ENCODE assay signal across 26 cellular contexts in the genomic region with DNA sequence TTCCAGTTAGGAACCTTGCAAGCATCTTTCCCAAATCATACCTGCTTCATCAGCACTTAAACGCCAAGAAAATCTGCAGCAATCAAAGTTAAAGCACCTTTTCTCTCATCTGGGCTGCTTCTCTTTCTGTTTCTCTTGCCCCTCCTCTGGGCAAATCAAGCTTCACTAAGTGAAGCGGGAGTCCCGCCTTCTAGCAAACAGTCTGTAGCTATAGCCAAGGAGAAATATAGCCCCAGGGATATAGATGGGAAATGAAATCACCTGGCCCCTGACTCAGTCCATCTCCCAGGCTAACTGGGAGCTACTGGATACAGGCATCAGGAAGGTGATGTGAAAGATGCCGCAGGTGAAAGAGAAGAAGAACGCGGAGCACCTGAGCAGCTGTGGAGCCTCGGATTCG.
DNase-seq lines count a peak whose midpoint lies in the region; TF ChIP-seq lines count a peak whose summit lies in the region.
"Had no signal": no experiment of that assay in that cellular context is flagged by ENCODE, and none has a peak within 500 bp of the region (broad histone marks: within the 10 kb centered on the region; RNA-seq: fewer than 3 reads in every experiment).

No MANE protein-coding gene starts in this region.

- H4K12ac ChIP-seq in trophoblast cell (ENCODE audit: low read depth, low read length) = no peak overlapping the region

- H3K4me1 ChIP-seq in trophoblast cell (ENCODE audit: control insufficient read depth in 1 of 2, insufficient read depth in 2 of 2, low read length in 2 of 2) = no peaks in the 10 kb centered on the region
- H3K4me1 ChIP-seq: spleen had no signal

- no peak overlapping the region for H3K4me3 ChIP-seq in trophoblast cell (ENCODE audit: low read depth, low read length)
- H3K4me3 ChIP-seq: GM12878, spleen, thoracic aorta had no signal

- no peak overlapping the region for H4K91ac ChIP-seq in trophoblast cell (ENCODE audit: low read depth, low read length)

- DNase-seq in NCI-H1436 (lab: John Stamatoyannopoulos, UW) (peak; percentile 39), NCI-H1436 treated with DMSO at 0.1 percent for 48 hours (lab: John Stamatoyannopoulos, UW) (no peak), NCI-H1417 treated with DMSO at 0.1 percent for 48 hours (lab: John Stamatoyannopoulos, UW) (peak; percentile 51), RWPE1 (ENCODE audit: low spot score) (peak; percentile 20), trophoblast cell (peak; percentile 1 to 23), OCI-M2 (lab: John Stamatoyannopoulos, UW; ENCODE audit: unreplicated experiment) (no peak)
- DNase-seq in activated CD4-positive, CD25-positive, alpha-beta regulatory T cell (lab: John Stamatoyannopoulos, UW) = no peak
- no peak for DNase-seq in effector CD8-positive, alpha-beta T cell (lab: John Stamatoyannopoulos, UW)
- DNase-seq: activated CD4-positive, alpha-beta memory T cell treated with anti-CD3 and anti-CD28 coated beads for 36 hours; activated effector memory CD4-positive, alpha-beta T cell treated with anti-CD3 and anti-CD28 coated beads, Interleukin-2, amount 50 U/mL, for 16 hours; activated naive CD8-positive, alpha-beta T cell treated with anti-CD3 and anti-CD28 coated beads, Interleukin-2, amount 50 U/mL, for 24 hours; brain microvascular endothelial cell; CD8-positive, alpha-beta T cell; DMS79 treated with DMSO at 0.1 percent for 48 hours; HFFc6; Karpas-422; NCI-H1048; NCI-H446; occipital lobe; spleen; stimulated activated CD4-positive, alpha-beta T cell treated with anti-CD3 and anti-CD28 coated beads, Interleukin-4, amount 100 ng/mL, for 1 hour; stimulated activated naive CD4-positive, alpha-beta T cell; T-helper 9 cell had no signal

- peaks cover 2% of the 10 kb centered on the region for H3K9me3 ChIP-seq in trophoblast cell (ENCODE audit: insufficient read depth, low read depth, low read length)
- H3K9me3 ChIP-seq: thoracic aorta had no signal

- H3K4ac ChIP-seq in trophoblast cell (ENCODE audit: low read depth, low read length) = no peak overlapping the region

- no peaks in the 10 kb centered on the region for H3K36me3 ChIP-seq in trophoblast cell (ENCODE audit: control insufficient read depth in 1 of 2, insufficient read depth in 2 of 2, low read length in 2 of 2)
- H3K36me3 ChIP-seq: brain microvascular endothelial cell, spleen, thoracic aorta had no signal

- WGBS in trophoblast cell (ENCODE audit: extremely low coverage, insufficient coverage, insufficient read length) = no CpG with 5 or more reads among the region's 8 CpGs

- H3K4me2 ChIP-seq in trophoblast cell (ENCODE audit: low read length) = no peak overlapping the region

- no peak overlapping the region for H2BK12ac ChIP-seq in trophoblast cell (ENCODE audit: low read length)

- H3K23ac ChIP-seq in trophoblast cell (ENCODE audit: low read length) = no peak overlapping the region

- no peak overlapping the region for H2AK5ac ChIP-seq in trophoblast cell (ENCODE audit: low read length)

- H2BK5ac ChIP-seq in trophoblast cell (ENCODE audit: low read depth, low read length, poor library complexity) = no peak overlapping the region

- no peaks in the 10 kb centered on the region for H3K79me1 ChIP-seq in trophoblast cell (ENCODE audit: low read length)

- H3K79me2 ChIP-seq in trophoblast cell (ENCODE audit: control insufficient read depth, insufficient read depth, low read length, poor library complexity) = no peaks in the 10 kb centered on the region

- POLR2A ChIA-PET in RWPE1 (lab: Yijun Ruan, JAX; ENCODE audit: low non-redundant PET) = no interaction called here

- no peak overlapping the region for H3K9ac ChIP-seq in trophoblast cell (ENCODE audit: low read length)

- no peaks in the 10 kb centered on the region for H3K27me3 ChIP-seq in trophoblast cell (ENCODE audit: insufficient read depth, low read length)
- H3K27me3 ChIP-seq: brain microvascular endothelial cell, spleen had no signal

- H2BK120ac ChIP-seq in trophoblast cell (ENCODE audit: insufficient read depth, low read length, poor library complexity) = no peak overlapping the region

- TF ChIP-seq CTCF in RWPE1 (conservative IDR thresholded peaks at IDR 0.05; ENCODE audit: low read depth) = no peak

- no peak overlapping the region for H3K14ac ChIP-seq in trophoblast cell (ENCODE audit: low read length)

- no peak overlapping the region for H2AFZ ChIP-seq in trophoblast cell (ENCODE audit: insufficient read depth, low read length, poor library complexity)

- no peak overlapping the region for H4K8ac ChIP-seq in trophoblast cell (ENCODE audit: low read depth, low read length)

- no peak overlapping the region for H3K18ac ChIP-seq in trophoblast cell (ENCODE audit: low read length)

- no peak overlapping the region for H3K27ac ChIP-seq in RWPE1
- no peak overlapping the region for H3K27ac ChIP-seq in trophoblast cell (ENCODE audit: low read depth, low read length)
- H3K27ac ChIP-seq: 22Rv1, brain microvascular endothelial cell, spleen, thoracic aorta had no signal

- CTCF ChIA-PET in RWPE1 (lab: Yijun Ruan, JAX) = no interaction called here

Comparison
In these comparisons a context has a peak if more than half of its experiments do, and no peak if none do; other contexts are left out.
1. DNase-seq: peak in NCI-H1436 (single experiment), NCI-H1417 treated with DMSO at 0.1 percent for 48 hours (single experiment), RWPE1 (single experiment) and trophoblast cell (2 of 2); none in NCI-H1436 treated with DMSO at 0.1 percent for 48 hours (single experiment), activated CD4-positive, CD25-positive, alpha-beta regulatory T cell (0 of 4), OCI-M2 (single experiment) and effector CD8-positive, alpha-beta T cell (single experiment).